In the genomic region with DNA sequence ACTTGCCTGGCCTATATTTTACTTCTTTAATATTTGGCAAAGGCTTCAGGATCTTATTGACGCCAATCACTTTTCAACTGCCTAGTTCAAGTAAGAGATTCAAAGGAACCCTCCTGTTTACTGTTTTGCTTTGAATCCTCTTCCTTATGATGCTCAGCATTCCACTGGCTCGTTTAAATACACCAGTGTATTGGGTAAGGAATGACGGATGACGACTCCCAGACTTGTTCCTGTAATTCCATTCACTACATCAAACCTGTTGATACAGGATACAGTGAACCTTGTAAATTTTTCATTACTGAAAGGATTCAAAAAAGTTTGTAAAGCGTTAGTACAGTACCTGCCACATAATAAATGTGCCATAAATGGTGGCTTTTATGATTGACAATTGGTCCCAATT, we compare ENCODE assay signal across 24 cellular contexts.
"Had no signal": no experiment of that assay in that cellular context is flagged by ENCODE, and none has a peak within 500 bp of the region (broad histone marks: within the 10 kb centered on the region; RNA-seq: fewer than 3 reads in every experiment).

No MANE protein-coding gene starts in this region.

- H3K27ac Mint-ChIP-seq: activated CD4-positive, alpha-beta memory T cell treated with anti-CD3 and anti-CD28 coated beads for 36 hours; activated CD4-positive, alpha-beta T cell treated with anti-CD3 and anti-CD28 coated beads, Interleukin-2, amount 10 ng/mL, durations not matched to agents 7 days and 5 days; activated naive CD4-positive, alpha-beta T cell treated with anti-CD3 and anti-CD28 coated beads for 36 hours; activated naive CD8-positive, alpha-beta T cell; activated T-helper 17 cell treated with anti-CD3 and anti-CD28 coated beads, Interleukin-2, amount 50 U/mL, for 72 hours; T-helper 1 cell treated with Interleukin-12 subunit alpha and Interleukin-12 subunit beta and Interleukin-4 antibody, amounts not matched to agents 30 μg/mL and 1 μg/mL, for 36 hours had no signal

- H3K4me3 ChIP-seq: cardiac muscle cell had no signal

- ATAC-seq: activated T-helper 17 cell treated with anti-CD3 and anti-CD28 coated beads, Interleukin-2, amount 50 U/mL, for 72 hours; PC-3 had no signal

- H3K4me1 Mint-ChIP-seq: activated T-helper 17 cell treated with anti-CD3 and anti-CD28 coated beads, Interleukin-2, amount 50 U/mL, for 72 hours had no signal

- H3K27me3 ChIP-seq: brain microvascular endothelial cell, cardiac muscle cell had no signal

- H3K4me3 Mint-ChIP-seq: activated CD4-positive, alpha-beta memory T cell treated with anti-CD3 and anti-CD28 coated beads for 36 hours; activated CD4-positive, alpha-beta T cell treated with anti-CD3 and anti-CD28 coated beads, Interleukin-2, amount 10 ng/mL, durations not matched to agents 7 days and 5 days; activated naive CD4-positive, alpha-beta T cell treated with anti-CD3 and anti-CD28 coated beads for 36 hours; activated naive CD8-positive, alpha-beta T cell; activated T-helper 17 cell treated with anti-CD3 and anti-CD28 coated beads, Interleukin-2, amount 50 U/mL, for 72 hours; T-helper 1 cell treated with Interleukin-12 subunit alpha and Interleukin-12 subunit beta and Interleukin-4 antibody, amounts not matched to agents 30 μg/mL and 1 μg/mL, for 36 hours had no signal

- H3K27me3 Mint-ChIP-seq: activated CD4-positive, alpha-beta memory T cell treated with anti-CD3 and anti-CD28 coated beads for 36 hours; activated CD4-positive, alpha-beta T cell treated with anti-CD3 and anti-CD28 coated beads, Interleukin-2, amount 10 ng/mL, durations not matched to agents 7 days and 5 days; activated naive CD8-positive, alpha-beta T cell; activated T-helper 17 cell treated with anti-CD3 and anti-CD28 coated beads, Interleukin-2, amount 50 U/mL, for 72 hours had no signal

- DNase-seq: activated CD4-positive, alpha-beta memory T cell treated with anti-CD3 and anti-CD28 coated beads for 36 hours; activated CD4-positive, alpha-beta T cell treated with anti-CD3 and anti-CD28 coated beads, Interleukin-2, amount 10 ng/mL, durations not matched to agents 7 days and 5 days; activated CD4-positive, CD25-positive, alpha-beta regulatory T cell treated with anti-CD3 and anti-CD28 coated beads, Interleukin-2, amount 50 U/mL, for 72 hours; activated gamma-delta T cell; activated naive CD4-positive, alpha-beta T cell treated with anti-CD3 and anti-CD28 coated beads for 36 hours; activated T-cell treated with anti-CD3 and anti-CD28 coated beads for 4 hours; activated T-cell treated with anti-CD3 and anti-CD28 coated beads, Interleukin-2, amount 50 U/mL, for 48 hours; amygdala; brain microvascular endothelial cell; cerebellar nuclear complex; Kasumi-1; NCI-H1105 treated with DMSO at 0.1 percent for 48 hours; NCI-H1436 treated with DMSO at 0.1 percent for 48 hours; NCI-H187; NCI-H2081; NCI-H510A treated with DMSO at 0.1 percent for 48 hours; NCI-H69; NK-92 treated with Interleukin-12 subunit alpha and Interleukin-12 subunit beta, amount 100 ng/mL, for 24 hours; PC-3; SHP77 treated with DMSO at 0.1 percent for 48 hours had no signal

- H3K27ac ChIP-seq: brain microvascular endothelial cell, cardiac muscle cell had no signal

- H3K9me3 Mint-ChIP-seq: activated CD4-positive, alpha-beta memory T cell treated with anti-CD3 and anti-CD28 coated beads for 36 hours; activated CD4-positive, alpha-beta T cell treated with anti-CD3 and anti-CD28 coated beads, Interleukin-2, amount 10 ng/mL, durations not matched to agents 7 days and 5 days; activated naive CD4-positive, alpha-beta T cell treated with anti-CD3 and anti-CD28 coated beads for 36 hours; activated T-helper 17 cell treated with anti-CD3 and anti-CD28 coated beads, Interleukin-2, amount 50 U/mL, for 72 hours; T-helper 1 cell treated with Interleukin-12 subunit alpha and Interleukin-12 subunit beta and Interleukin-4 antibody, amounts not matched to agents 30 μg/mL and 1 μg/mL, for 36 hours had no signal
